1 cellular context compared by ENCODE assay signal in genomic region chr14:105364100-105364708, GRCh38.
TF ChIP-seq lines count a peak whose summit lies in the region.

No MANE protein-coding gene starts in this region.

TF ChIP-seq in WTC11, 78 proteins besides CTCF, POLR2A, EP300 and RAD21 (continued from another document):
- TF ChIP-seq, protein P1, sequence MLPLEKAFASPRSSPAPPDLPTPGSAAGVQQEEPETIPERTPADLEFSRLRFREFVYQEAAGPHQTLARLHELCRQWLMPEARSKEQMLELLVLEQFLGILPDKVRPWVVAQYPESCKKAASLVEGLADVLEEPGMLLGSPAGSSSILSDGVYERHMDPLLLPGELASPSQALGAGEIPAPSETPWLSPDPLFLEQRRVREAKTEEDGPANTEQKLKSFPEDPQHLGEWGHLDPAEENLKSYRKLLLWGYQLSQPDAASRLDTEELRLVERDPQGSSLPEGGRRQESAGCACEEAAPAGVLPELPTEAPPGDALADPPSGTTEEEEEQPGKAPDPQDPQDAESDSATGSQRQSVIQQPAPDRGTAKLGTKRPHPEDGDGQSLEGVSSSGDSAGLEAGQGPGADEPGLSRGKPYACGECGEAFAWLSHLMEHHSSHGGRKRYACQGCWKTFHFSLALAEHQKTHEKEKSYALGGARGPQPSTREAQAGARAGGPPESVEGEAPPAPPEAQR (CRISPR knock-in tag; IDR thresholded peaks at IDR 0.05): no peak
- TF ChIP-seq ESRRA (CRISPR knock-in tag; IDR thresholded peaks at IDR 0.05; ENCODE audit: borderline replicate concordance): no peak
- TF ChIP-seq, protein P2, sequence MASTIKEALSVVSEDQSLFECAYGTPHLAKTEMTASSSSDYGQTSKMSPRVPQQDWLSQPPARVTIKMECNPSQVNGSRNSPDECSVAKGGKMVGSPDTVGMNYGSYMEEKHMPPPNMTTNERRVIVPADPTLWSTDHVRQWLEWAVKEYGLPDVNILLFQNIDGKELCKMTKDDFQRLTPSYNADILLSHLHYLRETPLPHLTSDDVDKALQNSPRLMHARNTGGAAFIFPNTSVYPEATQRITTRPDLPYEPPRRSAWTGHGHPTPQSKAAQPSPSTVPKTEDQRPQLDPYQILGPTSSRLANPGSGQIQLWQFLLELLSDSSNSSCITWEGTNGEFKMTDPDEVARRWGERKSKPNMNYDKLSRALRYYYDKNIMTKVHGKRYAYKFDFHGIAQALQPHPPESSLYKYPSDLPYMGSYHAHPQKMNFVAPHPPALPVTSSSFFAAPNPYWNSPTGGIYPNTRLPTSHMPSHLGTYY (CRISPR knock-in tag; IDR thresholded peaks at IDR 0.05): no peak
- no peak for TF ChIP-seq SMAD4 (CRISPR knock-in tag; IDR thresholded peaks at IDR 0.05)
- TF ChIP-seq, protein P3, sequence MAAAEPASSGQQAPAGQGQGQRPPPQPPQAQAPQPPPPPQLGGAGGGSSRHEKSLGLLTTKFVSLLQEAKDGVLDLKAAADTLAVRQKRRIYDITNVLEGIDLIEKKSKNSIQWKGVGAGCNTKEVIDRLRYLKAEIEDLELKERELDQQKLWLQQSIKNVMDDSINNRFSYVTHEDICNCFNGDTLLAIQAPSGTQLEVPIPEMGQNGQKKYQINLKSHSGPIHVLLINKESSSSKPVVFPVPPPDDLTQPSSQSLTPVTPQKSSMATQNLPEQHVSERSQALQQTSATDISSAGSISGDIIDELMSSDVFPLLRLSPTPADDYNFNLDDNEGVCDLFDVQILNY (CRISPR knock-in tag; IDR thresholded peaks at IDR 0.05): no peak
